Comparison of ENCODE assay signal across 1 cellular context in the genomic region with DNA sequence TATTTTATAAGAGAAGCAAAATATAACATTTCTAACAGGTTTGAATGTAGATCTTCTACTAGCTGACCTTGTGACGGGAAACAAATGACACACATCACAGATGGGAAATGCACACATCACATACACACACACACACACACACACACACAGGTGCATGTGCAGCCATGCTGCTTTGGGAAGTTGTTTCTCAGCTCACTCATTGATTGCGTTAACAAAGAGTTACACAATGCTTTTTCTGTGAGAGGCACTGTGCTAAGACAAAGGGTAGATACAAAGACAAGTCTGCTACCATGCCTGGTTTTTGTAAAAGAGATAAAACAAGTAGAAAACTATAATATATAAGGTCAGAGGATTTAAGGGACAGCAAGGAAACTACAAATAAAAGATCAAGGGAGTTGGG.
A peak's percentile ranks its signal among the peaks of the same experiment; 100 is the strongest.
TF ChIP-seq lines count a peak whose summit lies in the region.

No MANE protein-coding gene starts in this region.

TF ChIP-seq in HepG2, 621 proteins besides CTCF, POLR2A, EP300 and RAD21 (continued from another document and continues in another):
- no peak for TF ChIP-seq KDM6A (CRISPR knock-in tag; IDR thresholded peaks at IDR 0.05; ENCODE audit: low read depth)
- TF ChIP-seq SETDB1 (CRISPR knock-in tag; IDR thresholded peaks at IDR 0.05; ENCODE audit: borderline replicate concordance), result no peak
- TF ChIP-seq, protein P1, sequence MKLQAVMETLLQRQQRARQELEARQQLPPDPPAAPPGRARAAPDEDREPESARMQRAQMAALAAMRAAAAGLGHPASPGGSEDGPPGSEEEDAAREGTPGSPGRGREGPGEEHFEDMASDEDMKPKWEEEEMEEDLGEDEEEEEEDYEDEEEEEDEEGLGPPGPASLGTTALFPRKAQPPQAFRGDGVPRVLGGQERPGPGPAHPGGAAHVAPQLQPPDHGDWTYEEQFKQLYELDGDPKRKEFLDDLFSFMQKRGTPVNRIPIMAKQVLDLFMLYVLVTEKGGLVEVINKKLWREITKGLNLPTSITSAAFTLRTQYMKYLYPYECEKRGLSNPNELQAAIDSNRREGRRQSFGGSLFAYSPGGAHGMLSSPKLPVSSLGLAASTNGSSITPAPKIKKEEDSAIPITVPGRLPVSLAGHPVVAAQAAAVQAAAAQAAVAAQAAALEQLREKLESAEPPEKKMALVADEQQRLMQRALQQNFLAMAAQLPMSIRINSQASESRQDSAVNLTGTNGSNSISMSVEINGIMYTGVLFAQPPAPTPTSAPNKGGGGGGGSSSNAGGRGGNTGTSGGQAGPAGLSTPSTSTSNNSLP (IDR thresholded peaks at IDR 0.05; ENCODE audit: low read depth, low read length), result no peak
- TF ChIP-seq FOSL2 (CRISPR knock-in tag; IDR thresholded peaks at IDR 0.05), result peak; percentile 53
- no peak for TF ChIP-seq ZNF234 (CRISPR knock-in tag; conservative IDR thresholded peaks at IDR 0.05)
- TF ChIP-seq HIVEP1 (CRISPR knock-in tag; IDR thresholded peaks at IDR 0.05), result no peak
- TF ChIP-seq TMF1 (CRISPR knock-in tag; IDR thresholded peaks at IDR 0.05; ENCODE audit: low read depth), result no peak
- no peak for TF ChIP-seq ZNF101 (CRISPR knock-in tag; IDR thresholded peaks at IDR 0.05; ENCODE audit: borderline replicate concordance, low read depth)
- TF ChIP-seq, protein P2, sequence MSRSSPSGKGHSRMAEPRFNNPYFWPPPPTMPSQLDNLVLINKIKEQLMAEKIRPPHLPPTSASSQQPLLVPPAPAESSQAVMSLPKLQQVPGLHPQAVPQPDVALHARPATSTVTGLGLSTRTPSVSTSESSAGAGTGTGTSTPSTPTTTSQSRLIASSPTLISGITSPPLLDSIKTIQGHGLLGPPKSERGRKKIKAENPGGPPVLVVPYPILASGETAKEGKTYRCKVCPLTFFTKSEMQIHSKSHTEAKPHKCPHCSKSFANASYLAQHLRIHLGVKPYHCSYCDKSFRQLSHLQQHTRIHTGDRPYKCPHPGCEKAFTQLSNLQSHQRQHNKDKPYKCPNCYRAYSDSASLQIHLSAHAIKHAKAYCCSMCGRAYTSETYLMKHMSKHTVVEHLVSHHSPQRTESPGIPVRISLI (CRISPR knock-in tag; IDR thresholded peaks at IDR 0.05; ENCODE audit: borderline replicate concordance), result no peak
- TF ChIP-seq NCOA5 (CRISPR knock-in tag; IDR thresholded peaks at IDR 0.05), result no peak
- TF ChIP-seq TEAD2 (CRISPR knock-in tag; IDR thresholded peaks at IDR 0.05), result no peak
- TF ChIP-seq PHB2 (IDR thresholded peaks at IDR 0.05; ENCODE audit: partially characterized antibody), result no peak
- peak; percentile 67; the same call in 1 of the 2 replicates for TF ChIP-seq FOXA3 (CRISPR knock-in tag; IDR thresholded peaks at IDR 0.05)
- TF ChIP-seq, protein P3, sequence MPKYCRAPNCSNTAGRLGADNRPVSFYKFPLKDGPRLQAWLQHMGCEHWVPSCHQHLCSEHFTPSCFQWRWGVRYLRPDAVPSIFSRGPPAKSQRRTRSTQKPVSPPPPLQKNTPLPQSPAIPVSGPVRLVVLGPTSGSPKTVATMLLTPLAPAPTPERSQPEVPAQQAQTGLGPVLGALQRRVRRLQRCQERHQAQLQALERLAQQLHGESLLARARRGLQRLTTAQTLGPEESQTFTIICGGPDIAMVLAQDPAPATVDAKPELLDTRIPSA (CRISPR knock-in tag; IDR thresholded peaks at IDR 0.05; ENCODE audit: borderline replicate concordance), result no peak
- TF ChIP-seq, protein P4, sequence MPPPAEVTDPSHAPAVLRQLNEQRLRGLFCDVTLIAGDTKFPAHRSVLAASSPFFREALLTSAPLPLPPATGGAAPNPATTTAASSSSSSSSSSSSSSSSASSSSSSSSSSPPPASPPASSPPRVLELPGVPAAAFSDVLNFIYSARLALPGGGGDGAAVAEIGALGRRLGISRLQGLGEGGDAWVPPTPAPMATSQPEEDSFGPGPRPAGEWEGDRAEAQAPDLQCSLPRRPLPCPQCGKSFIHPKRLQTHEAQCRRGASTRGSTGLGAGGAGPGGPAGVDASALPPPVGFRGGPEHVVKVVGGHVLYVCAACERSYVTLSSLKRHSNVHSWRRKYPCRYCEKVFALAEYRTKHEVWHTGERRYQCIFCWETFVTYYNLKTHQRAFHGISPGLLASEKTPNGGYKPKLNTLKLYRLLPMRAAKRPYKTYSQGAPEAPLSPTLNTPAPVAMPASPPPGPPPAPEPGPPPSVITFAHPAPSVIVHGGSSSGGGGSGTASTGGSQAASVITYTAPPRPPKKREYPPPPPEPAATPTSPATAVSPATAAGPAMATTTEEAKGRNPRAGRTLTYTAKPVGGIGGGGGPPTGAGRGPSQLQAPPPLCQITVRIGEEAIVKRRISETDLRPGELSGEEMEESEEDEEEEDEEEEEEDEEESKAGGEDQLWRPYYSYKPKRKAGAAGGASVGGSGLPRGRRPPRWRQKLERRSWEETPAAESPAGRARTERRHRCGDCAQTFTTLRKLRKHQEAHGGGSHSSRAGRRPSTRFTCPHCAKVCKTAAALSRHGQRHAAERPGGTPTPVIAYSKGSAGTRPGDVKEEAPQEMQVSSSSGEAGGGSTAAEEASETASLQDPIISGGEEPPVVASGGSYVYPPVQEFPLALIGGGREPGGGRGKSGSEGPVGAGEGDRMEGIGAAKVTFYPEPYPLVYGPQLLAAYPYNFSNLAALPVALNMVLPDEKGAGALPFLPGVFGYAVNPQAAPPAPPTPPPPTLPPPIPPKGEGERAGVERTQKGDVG (CRISPR knock-in tag; IDR thresholded peaks at IDR 0.05; ENCODE audit: borderline replicate concordance), result no peak
- no peak for TF ChIP-seq NFE2L1 (CRISPR knock-in tag; IDR thresholded peaks at IDR 0.05; ENCODE audit: borderline replicate concordance)
- 0 out of 2 replicates have a peak, but pooled peaks have one; percentile 14 for TF ChIP-seq JUND (CRISPR knock-in tag; IDR thresholded peaks at IDR 0.05)
- no peak for TF ChIP-seq HNF4G (IDR thresholded peaks at IDR 0.05; ENCODE audit: borderline replicate concordance, low read depth, low read length)
- no peak for TF ChIP-seq HNF4G (CRISPR knock-in tag; IDR thresholded peaks at IDR 0.05; ENCODE audit: borderline replicate concordance, low read depth)
- no peak for TF ChIP-seq TCF7L2 (IDR thresholded peaks at IDR 0.05; ENCODE audit: low read depth, low read length)
- TF ChIP-seq ZNF746 (CRISPR knock-in tag; IDR thresholded peaks at IDR 0.05), result no peak
- no peak for TF ChIP-seq SYNCRIP (IDR thresholded peaks at IDR 0.05; ENCODE audit: insufficient read depth, low read depth, low read length)
- TF ChIP-seq SIX1 (CRISPR knock-in tag; IDR thresholded peaks at IDR 0.05; ENCODE audit: borderline replicate concordance), result no peak
- TF ChIP-seq, protein P5, sequence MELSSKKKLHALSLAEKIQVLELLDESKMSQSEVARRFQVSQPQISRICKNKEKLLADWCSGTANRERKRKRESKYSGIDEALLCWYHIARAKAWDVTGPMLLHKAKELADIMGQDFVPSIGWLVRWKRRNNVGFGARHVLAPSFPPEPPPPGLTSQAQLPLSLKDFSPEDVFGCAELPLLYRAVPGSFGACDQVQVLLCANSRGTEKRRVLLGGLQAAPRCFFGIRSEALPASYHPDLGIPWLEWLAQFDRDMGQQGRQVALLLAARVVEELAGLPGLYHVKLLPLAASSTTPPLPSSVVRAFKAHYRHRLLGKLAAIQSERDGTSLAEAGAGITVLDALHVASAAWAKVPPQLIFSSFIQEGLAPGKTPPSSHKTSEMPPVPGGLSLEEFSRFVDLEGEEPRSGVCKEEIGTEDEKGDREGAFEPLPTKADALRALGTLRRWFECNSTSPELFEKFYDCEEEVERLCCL (CRISPR knock-in tag; IDR thresholded peaks at IDR 0.05; ENCODE audit: borderline replicate concordance), result no peak
- no peak for TF ChIP-seq ZNF367 (CRISPR knock-in tag; IDR thresholded peaks at IDR 0.05; ENCODE audit: borderline replicate concordance)
- TF ChIP-seq FOXC1 (CRISPR knock-in tag; IDR thresholded peaks at IDR 0.05; ENCODE audit: borderline replicate concordance), result no peak
- no peak for TF ChIP-seq KLF9 (CRISPR knock-in tag; IDR thresholded peaks at IDR 0.05; ENCODE audit: low read depth)
- TF ChIP-seq, protein P6, sequence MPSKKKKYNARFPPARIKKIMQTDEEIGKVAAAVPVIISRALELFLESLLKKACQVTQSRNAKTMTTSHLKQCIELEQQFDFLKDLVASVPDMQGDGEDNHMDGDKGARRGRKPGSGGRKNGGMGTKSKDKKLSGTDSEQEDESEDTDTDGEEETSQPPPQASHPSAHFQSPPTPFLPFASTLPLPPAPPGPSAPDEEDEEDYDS (CRISPR knock-in tag; IDR thresholded peaks at IDR 0.05), result no peak
- TF ChIP-seq, protein P7, sequence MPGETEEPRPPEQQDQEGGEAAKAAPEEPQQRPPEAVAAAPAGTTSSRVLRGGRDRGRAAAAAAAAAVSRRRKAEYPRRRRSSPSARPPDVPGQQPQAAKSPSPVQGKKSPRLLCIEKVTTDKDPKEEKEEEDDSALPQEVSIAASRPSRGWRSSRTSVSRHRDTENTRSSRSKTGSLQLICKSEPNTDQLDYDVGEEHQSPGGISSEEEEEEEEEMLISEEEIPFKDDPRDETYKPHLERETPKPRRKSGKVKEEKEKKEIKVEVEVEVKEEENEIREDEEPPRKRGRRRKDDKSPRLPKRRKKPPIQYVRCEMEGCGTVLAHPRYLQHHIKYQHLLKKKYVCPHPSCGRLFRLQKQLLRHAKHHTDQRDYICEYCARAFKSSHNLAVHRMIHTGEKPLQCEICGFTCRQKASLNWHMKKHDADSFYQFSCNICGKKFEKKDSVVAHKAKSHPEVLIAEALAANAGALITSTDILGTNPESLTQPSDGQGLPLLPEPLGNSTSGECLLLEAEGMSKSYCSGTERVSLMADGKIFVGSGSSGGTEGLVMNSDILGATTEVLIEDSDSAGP (CRISPR knock-in tag; IDR thresholded peaks at IDR 0.05; ENCODE audit: borderline replicate concordance), result no peak
- no peak for TF ChIP-seq ZNF430 (CRISPR knock-in tag; IDR thresholded peaks at IDR 0.05)
- no peak for TF ChIP-seq ZNF354B (CRISPR knock-in tag; IDR thresholded peaks at IDR 0.05)
- TF ChIP-seq IKZF4 (CRISPR knock-in tag; IDR thresholded peaks at IDR 0.05; ENCODE audit: borderline replicate concordance, low read depth, not compliant biosample characterization), result no peak
- TF ChIP-seq TGIF2 (CRISPR knock-in tag; IDR thresholded peaks at IDR 0.05), result 0 out of 2 replicates have a peak, but pooled peaks have one; percentile 6
- TF ChIP-seq, protein P8, sequence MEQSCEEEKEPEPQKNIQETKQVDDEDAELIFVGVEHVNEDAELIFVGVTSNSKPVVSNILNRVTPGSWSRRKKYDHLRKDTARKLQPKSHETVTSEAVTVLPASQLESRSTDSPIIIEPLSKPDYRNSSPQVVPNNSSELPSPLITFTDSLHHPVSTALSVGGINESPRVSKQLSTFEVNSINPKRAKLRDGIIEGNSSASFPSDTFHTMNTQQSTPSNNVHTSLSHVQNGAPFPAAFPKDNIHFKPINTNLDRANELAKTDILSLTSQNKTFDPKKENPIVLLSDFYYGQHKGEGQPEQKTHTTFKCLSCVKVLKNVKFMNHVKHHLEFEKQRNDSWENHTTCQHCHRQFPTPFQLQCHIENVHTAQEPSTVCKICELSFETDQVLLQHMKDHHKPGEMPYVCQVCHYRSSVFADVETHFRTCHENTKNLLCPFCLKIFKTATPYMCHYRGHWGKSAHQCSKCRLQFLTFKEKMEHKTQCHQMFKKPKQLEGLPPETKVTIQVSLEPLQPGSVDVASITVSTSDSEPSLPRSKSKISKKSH (CRISPR knock-in tag; IDR thresholded peaks at IDR 0.05; ENCODE audit: borderline replicate concordance), result no peak
- TF ChIP-seq, protein P9, sequence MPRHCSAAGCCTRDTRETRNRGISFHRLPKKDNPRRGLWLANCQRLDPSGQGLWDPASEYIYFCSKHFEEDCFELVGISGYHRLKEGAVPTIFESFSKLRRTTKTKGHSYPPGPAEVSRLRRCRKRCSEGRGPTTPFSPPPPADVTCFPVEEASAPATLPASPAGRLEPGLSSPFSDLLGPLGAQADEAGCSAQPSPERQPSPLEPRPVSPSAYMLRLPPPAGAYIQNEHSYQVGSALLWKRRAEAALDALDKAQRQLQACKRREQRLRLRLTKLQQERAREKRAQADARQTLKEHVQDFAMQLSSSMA (CRISPR knock-in tag; IDR thresholded peaks at IDR 0.05), result no peak
- TF ChIP-seq IRF2 (CRISPR knock-in tag; IDR thresholded peaks at IDR 0.05), result no peak
- no peak for TF ChIP-seq SMAD3 (CRISPR knock-in tag; IDR thresholded peaks at IDR 0.05)
- no peak for TF ChIP-seq TSC22D2 (CRISPR knock-in tag; IDR thresholded peaks at IDR 0.05; ENCODE audit: borderline replicate concordance)
- no peak for TF ChIP-seq ZNF329 (CRISPR knock-in tag; IDR thresholded peaks at IDR 0.05; ENCODE audit: low read depth)
- no peak for TF ChIP-seq XRCC5 (optimal IDR thresholded peaks at IDR 0.05; ENCODE audit: low read length)
- TF ChIP-seq, protein P10, sequence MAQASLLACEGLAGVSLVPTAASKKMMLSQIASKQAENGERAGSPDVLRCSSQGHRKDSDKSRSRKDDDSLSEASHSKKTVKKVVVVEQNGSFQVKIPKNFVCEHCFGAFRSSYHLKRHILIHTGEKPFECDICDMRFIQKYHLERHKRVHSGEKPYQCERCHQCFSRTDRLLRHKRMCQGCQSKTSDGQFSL (CRISPR knock-in tag; IDR thresholded peaks at IDR 0.05), result no peak
- no peak for TF ChIP-seq KLF16 (CRISPR knock-in tag; IDR thresholded peaks at IDR 0.05)
- TF ChIP-seq, protein P11, sequence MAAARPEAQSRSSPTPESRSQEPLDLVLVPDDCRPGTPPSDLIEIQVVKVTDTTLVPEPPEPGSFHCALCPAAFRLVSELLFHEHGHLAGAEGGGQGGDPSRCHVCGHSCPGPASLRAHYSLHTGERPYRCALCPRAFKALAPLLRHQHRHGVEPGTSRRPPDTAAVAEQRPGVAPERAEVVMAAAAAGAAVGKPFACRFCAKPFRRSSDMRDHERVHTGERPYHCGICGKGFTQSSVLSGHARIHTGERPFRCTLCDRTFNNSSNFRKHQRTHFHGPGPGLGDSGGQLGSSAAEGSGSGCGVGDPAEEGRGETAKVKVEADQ (CRISPR knock-in tag; IDR thresholded peaks at IDR 0.05; ENCODE audit: borderline replicate concordance), result no peak
- TF ChIP-seq, protein P12, sequence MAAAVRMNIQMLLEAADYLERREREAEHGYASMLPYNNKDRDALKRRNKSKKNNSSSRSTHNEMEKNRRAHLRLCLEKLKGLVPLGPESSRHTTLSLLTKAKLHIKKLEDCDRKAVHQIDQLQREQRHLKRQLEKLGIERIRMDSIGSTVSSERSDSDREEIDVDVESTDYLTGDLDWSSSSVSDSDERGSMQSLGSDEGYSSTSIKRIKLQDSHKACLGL (CRISPR knock-in tag; IDR thresholded peaks at IDR 0.05), result no peak
- TF ChIP-seq, protein P13, sequence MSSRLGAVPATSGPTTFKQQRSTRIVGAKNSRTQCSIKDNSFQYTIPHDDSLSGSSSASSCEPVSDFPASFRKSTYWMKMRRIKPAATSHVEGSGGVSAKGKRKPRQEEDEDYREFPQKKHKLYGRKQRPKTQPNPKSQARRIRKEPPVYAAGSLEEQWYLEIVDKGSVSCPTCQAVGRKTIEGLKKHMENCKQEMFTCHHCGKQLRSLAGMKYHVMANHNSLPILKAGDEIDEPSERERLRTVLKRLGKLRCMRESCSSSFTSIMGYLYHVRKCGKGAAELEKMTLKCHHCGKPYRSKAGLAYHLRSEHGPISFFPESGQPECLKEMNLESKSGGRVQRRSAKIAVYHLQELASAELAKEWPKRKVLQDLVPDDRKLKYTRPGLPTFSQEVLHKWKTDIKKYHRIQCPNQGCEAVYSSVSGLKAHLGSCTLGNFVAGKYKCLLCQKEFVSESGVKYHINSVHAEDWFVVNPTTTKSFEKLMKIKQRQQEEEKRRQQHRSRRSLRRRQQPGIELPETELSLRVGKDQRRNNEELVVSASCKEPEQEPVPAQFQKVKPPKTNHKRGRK (CRISPR knock-in tag; IDR thresholded peaks at IDR 0.05), result no peak
- no peak for TF ChIP-seq BORCS8-MEF2B (CRISPR knock-in tag; IDR thresholded peaks at IDR 0.05)
- TF ChIP-seq NKX3-1 (CRISPR knock-in tag; IDR thresholded peaks at IDR 0.05), result no peak
- TF ChIP-seq SMC3 (IDR thresholded peaks at IDR 0.05; ENCODE audit: low read length), result 0 out of 2 replicates have a peak, but pooled peaks have one; percentile 7
- TF ChIP-seq NRL (CRISPR knock-in tag; IDR thresholded peaks at IDR 0.05; ENCODE audit: borderline replicate concordance), result no peak
- no peak for TF ChIP-seq CC2D1A (CRISPR knock-in tag; IDR thresholded peaks at IDR 0.05)
- no peak for TF ChIP-seq ZNF484 (CRISPR knock-in tag; IDR thresholded peaks at IDR 0.05; ENCODE audit: borderline replicate concordance, low read depth)
- TF ChIP-seq ZNF547 (CRISPR knock-in tag; IDR thresholded peaks at IDR 0.05), result no peak
